12 cellular contexts compared by ENCODE assay signal in the genomic region with DNA sequence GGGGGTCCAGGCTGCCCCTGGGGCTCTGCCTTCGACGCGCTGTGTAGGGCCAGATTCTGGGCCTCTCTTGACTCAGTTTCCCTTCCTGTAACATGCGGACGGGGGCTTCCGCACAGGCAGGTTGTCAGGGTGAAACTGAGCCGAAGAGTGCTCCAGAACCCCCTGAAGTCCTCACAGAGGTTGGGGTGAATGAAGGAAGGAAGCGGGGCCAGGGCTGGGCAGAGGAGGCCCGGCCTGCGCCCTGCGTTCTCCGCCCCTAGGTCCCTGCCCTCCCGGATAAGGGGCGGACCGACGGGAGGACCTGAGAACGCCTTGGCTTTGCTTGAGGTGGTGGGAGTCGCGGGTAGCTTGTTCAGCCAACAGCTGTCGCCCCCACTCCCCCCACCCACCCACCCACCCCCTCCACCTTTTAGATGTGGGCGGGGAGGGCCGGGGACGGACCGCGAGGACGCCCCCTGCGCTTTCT. TPM values are rescaled to one million over a fixed set of nuclear protein-coding genes. Genes with fewer than 3 reads are reported as not detected.
DNase-seq lines count a peak whose midpoint lies in the region; ATAC-seq and TF ChIP-seq lines count a peak whose summit lies in the region.
"Had no signal": no experiment of that assay in that cellular context is flagged by ENCODE, and none has a peak within 500 bp of the region (broad histone marks: within the 10 kb centered on the region; RNA-seq: fewer than 3 reads in every experiment).

No MANE protein-coding gene starts in this region.

- peaks cover 5% of the 10 kb centered on the region for H3K4me1 Mint-ChIP-seq in T-helper 17 cell

- H3K27ac Mint-ChIP-seq in T-helper 17 cell = no peak overlapping the region
- H3K27ac Mint-ChIP-seq: T-helper 1 cell treated with Interleukin-12 subunit alpha and Interleukin-12 subunit beta and Interleukin-4 antibody, amounts not matched to agents 30 μg/mL and 1 μg/mL, for 36 hours had no signal

- H3K36me3 Mint-ChIP-seq in T-helper 17 cell (ENCODE audit: low read depth) = peaks cover 2% of the 10 kb centered on the region

- no peaks in the 10 kb centered on the region for H3K9me3 ChIP-seq in T-helper 17 cell (ENCODE audit: control insufficient read depth, low read length, poor library complexity, severe bottlenecking)
- no peaks in the 10 kb centered on the region for H3K9me3 ChIP-seq in iPS-15b (ENCODE audit: control insufficient read depth, insufficient read depth, low read length)
- no peaks in the 10 kb centered on the region for H3K9me3 ChIP-seq in spleen
- H3K9me3 ChIP-seq: adrenal gland, MG63 had no signal

- TF ChIP-seq CTCF in spleen (IDR thresholded peaks at IDR 0.05 in 8 of 11, conservative IDR thresholded peaks at IDR 0.05 in 3 of 11) = no peak

- H3K36me3 ChIP-seq in iPS-15b (ENCODE audit: control insufficient read depth, insufficient read depth, low read length) (no peaks in the 10 kb centered on the region), spleen (no peaks in the 10 kb centered on the region)
- H3K36me3 ChIP-seq: adrenal gland, MG63 had no signal

- ATAC-seq in T-helper 17 cell (no peak), HG02571 (IDR thresholded peaks at IDR 0.05; ENCODE audit: unreplicated experiment) (no peak), HG02981 (IDR thresholded peaks at IDR 0.05; ENCODE audit: unreplicated experiment) (no peak)

- H3K27me3 ChIP-seq in iPS-15b (ENCODE audit: control insufficient read depth, insufficient read depth, low read length) = peaks cover 35% of the 10 kb centered on the region
- H3K27me3 ChIP-seq in spleen (replicated peaks in 1 of 7) = peaks cover 0 to 100% (median 86%) of the 10 kb centered on the region in 7 donors

- TF ChIP-seq POLR2A in spleen (IDR thresholded peaks at IDR 0.05) = no peak

- peaks cover 28% of the 10 kb centered on the region for H3K27me3 Mint-ChIP-seq in T-helper 17 cell

- intact Hi-C loops in spleen (cut with DNase I; ENCODE audit: low total_unique reads) = no loop called here

- H3K27ac ChIP-seq in spleen = no peak overlapping the region
- H3K27ac ChIP-seq: adrenal gland had no signal

- DNase-seq in NCI-H2227 (lab: John Stamatoyannopoulos, UW; ENCODE audit: unreplicated experiment) = peak; percentile 53
- DNase-seq in NCI-H2227 treated with DMSO at 0.1 percent for 48 hours (lab: John Stamatoyannopoulos, UW) = no peak
- DNase-seq in T-helper 17 cell = no peak
- DNase-seq in spleen = peak; percentile 40
- no peak for DNase-seq in NK-92 treated with Interleukin-12 subunit alpha and Interleukin-12 subunit beta, amount 100 ng/mL, for 24 hours (lab: John Stamatoyannopoulos, UW)
- DNase-seq: hypothalamus, MG63 had no signal

- peak overlapping the region; percentile 24 for H3K9ac ChIP-seq in iPS-15b (ENCODE audit: low read depth, low read length)

- H3K4me3 ChIP-seq in iPS-15b (ENCODE audit: low read depth, low read length) (peak overlapping the region; percentile 56), spleen (peak overlapping the region in 7 of 8 donors; percentile 22 to 64 (median 32))
- H3K4me3 ChIP-seq: MG63 had no signal

- peaks cover 2% of the 10 kb centered on the region for H3K4me1 ChIP-seq in iPS-15b (ENCODE audit: control insufficient read depth, insufficient read depth, low read length)
- H3K4me1 ChIP-seq in spleen = peaks cover 16 to 67% (median 61%) of the 10 kb centered on the region in 6 donors

- peak overlapping the region; percentile 41 for H3K4me3 Mint-ChIP-seq in T-helper 17 cell
- H3K4me3 Mint-ChIP-seq: T-helper 1 cell treated with Interleukin-12 subunit alpha and Interleukin-12 subunit beta and Interleukin-4 antibody, amounts not matched to agents 30 μg/mL and 1 μg/mL, for 36 hours had no signal

- WGBS in spleen, 5 donors = 3 to 6% (median 4%) methylated on average over 16 to 27 of the region's 27 CpGs

RNA-seq across cellular contexts. Expression of a gene that starts 0.6 kb away (rescaled TPM):
- not detected for total RNA-seq in T-helper 17 cell
- 1 to 10 TPM; 2.3 to 3.9 (median 2.8) TPM for total RNA-seq in spleen
- polyA plus RNA-seq in spleen = under 1 TPM; 0.22 to 0.70 (median 0.41) TPM

Comparison
In these comparisons a context has a peak if more than half of its experiments do, and no peak if none do; other contexts are left out.
1. DNase-seq: peak in NCI-H2227 (single experiment) and spleen (single experiment); none in NCI-H2227 treated with DMSO at 0.1 percent for 48 hours (single experiment), T-helper 17 cell (0 of 3) and NK-92 treated with Interleukin-12 subunit alpha and Interleukin-12 subunit beta, amount 100 ng/mL, for 24 hours (single experiment).